In genomic region chr19:47284324-47284899, GRCh38 we compare ENCODE assay signal across 1 cellular context.
TF ChIP-seq lines count a peak whose summit lies in the region.

No MANE protein-coding gene starts in this region.

TF ChIP-seq in HEK293, 187 proteins besides CTCF, POLR2A, EP300 and RAD21 (continued from another document and continues in another):
- TF ChIP-seq ZNF645 (tag by site-specific recombination; IDR thresholded peaks at IDR 0.05) (no peak), ZNF830 (tag by site-specific recombination; IDR thresholded peaks at IDR 0.05; ENCODE audit: low read depth) (no peak), ZNF514 (tag by site-specific recombination; IDR thresholded peaks at IDR 0.05) (no peak), ZNF26 (tag by site-specific recombination; IDR thresholded peaks at IDR 0.05) (no peak), ZSCAN16 (tag by site-specific recombination; IDR thresholded peaks at IDR 0.05) (no peak), ZBTB48 (tag by site-specific recombination; IDR thresholded peaks at IDR 0.05) (no peak), ZNF596 (tag by site-specific recombination; IDR thresholded peaks at IDR 0.05) (no peak), ZNF148 (tag by site-specific recombination; IDR thresholded peaks at IDR 0.05; ENCODE audit: borderline replicate concordance) (no peak), ZNF341 (tag by site-specific recombination; IDR thresholded peaks at IDR 0.05; ENCODE audit: low read depth) (no peak), ZNF302 (tag by site-specific recombination; IDR thresholded peaks at IDR 0.05; ENCODE audit: low read depth) (no peak), ZSCAN5A (tag by site-specific recombination; IDR thresholded peaks at IDR 0.05) (no peak), ZNF184 (tag by site-specific recombination; IDR thresholded peaks at IDR 0.05) (no peak), ZBTB17 (tag by site-specific recombination; IDR thresholded peaks at IDR 0.05) (peak; percentile 6; the same call in 1 of the 2 replicates), KLF10 (tag by site-specific recombination; IDR thresholded peaks at IDR 0.05) (no peak), ZXDB (tag by site-specific recombination; IDR thresholded peaks at IDR 0.05) (0 out of 2 replicates have a peak, but pooled peaks have one; percentile 15), ZNF391 (tag by site-specific recombination; IDR thresholded peaks at IDR 0.05; ENCODE audit: borderline replicate concordance, low read depth) (no peak), KLF16 (tag by site-specific recombination; IDR thresholded peaks at IDR 0.05) (0 out of 2 replicates have a peak, but pooled peaks have one; percentile 33), MZF1 (tag by site-specific recombination; IDR thresholded peaks at IDR 0.05; ENCODE audit: borderline replicate concordance) (no peak), ZNF704 (tag by site-specific recombination; IDR thresholded peaks at IDR 0.05) (no peak), ZNF140 (tag by site-specific recombination; IDR thresholded peaks at IDR 0.05) (no peak), ZNF654 (tag by site-specific recombination; IDR thresholded peaks at IDR 0.05; ENCODE audit: low read depth) (peak; percentile 72), ZNF544 (tag by site-specific recombination; IDR thresholded peaks at IDR 0.05) (no peak), ZNF529 (tag by site-specific recombination; IDR thresholded peaks at IDR 0.05; ENCODE audit: insufficient replicate concordance) (no peak), ZFHX2 (tag by site-specific recombination; conservative IDR thresholded peaks at IDR 0.05) (peak; percentile 96), ZNF677 (tag by site-specific recombination; IDR thresholded peaks at IDR 0.05) (no peak), ZNF157 (tag by site-specific recombination; IDR thresholded peaks at IDR 0.05) (no peak), ZNF398 (tag by site-specific recombination; IDR thresholded peaks at IDR 0.05) (0 out of 2 replicates have a peak, but pooled peaks have one; percentile 6), ZNF16 (tag by site-specific recombination; IDR thresholded peaks at IDR 0.05; ENCODE audit: low read depth) (no peak), REPIN1 (tag by site-specific recombination; IDR thresholded peaks at IDR 0.05; ENCODE audit: low read depth) (no peak), SCRT1 (tag by site-specific recombination; IDR thresholded peaks at IDR 0.05; ENCODE audit: borderline replicate concordance) (no peak), ZNF626 (tag by site-specific recombination; IDR thresholded peaks at IDR 0.05) (no peak), SETDB1 (IDR thresholded peaks at IDR 0.05; ENCODE audit: insufficient read length, low read length) (no peak), EGR2 (tag by site-specific recombination; IDR thresholded peaks at IDR 0.05; ENCODE audit: low read depth) (peak; percentile 93), ZNF629 (tag by site-specific recombination; IDR thresholded peaks at IDR 0.05) (no peak), ZNF280C (tag by site-specific recombination; IDR thresholded peaks at IDR 0.05) (no peak), ZSCAN4 (tag by site-specific recombination; IDR thresholded peaks at IDR 0.05) (peak; percentile 93), ZNF175 (tag by site-specific recombination; IDR thresholded peaks at IDR 0.05) (no peak), ZNF132 (tag by site-specific recombination; IDR thresholded peaks at IDR 0.05; ENCODE audit: borderline replicate concordance) (no peak), KLF17 (tag by site-specific recombination; IDR thresholded peaks at IDR 0.05) (no peak), ZNF473 (tag by site-specific recombination; IDR thresholded peaks at IDR 0.05) (no peak), ZBTB26 (tag by site-specific recombination; optimal IDR thresholded peaks at IDR 0.05) (no peak), BCL11A (tag by site-specific recombination; IDR thresholded peaks at IDR 0.05; ENCODE audit: low read depth) (no peak), ATF2 (tag by site-specific recombination; IDR thresholded peaks at IDR 0.05; ENCODE audit: low read depth) (no peak), ZNF555 (tag by site-specific recombination; conservative IDR thresholded peaks at IDR 0.05) (no peak), ZSCAN30 (tag by site-specific recombination; IDR thresholded peaks at IDR 0.05) (no peak), ZNF169 (tag by site-specific recombination; IDR thresholded peaks at IDR 0.05) (no peak), GLI4 (tag by site-specific recombination; IDR thresholded peaks at IDR 0.05) (no peak), ZFP37 (tag by site-specific recombination; IDR thresholded peaks at IDR 0.05) (0 out of 2 replicates have a peak, but pooled peaks have one; percentile 20)
